ENCODE assay signal across 18 cellular contexts in genomic region chr17:78896834-78897638, GRCh38. TPM values are rescaled to one million over a fixed set of nuclear protein-coding genes. Genes with fewer than 3 reads are reported as not detected.
DNase-seq lines count a peak whose midpoint lies in the region; ATAC-seq, FAIRE-seq and TF ChIP-seq lines count a peak whose summit lies in the region.
"Had no signal": no experiment of that assay in that cellular context is flagged by ENCODE, and none has a peak within 500 bp of the region (broad histone marks: within the 10 kb centered on the region; RNA-seq: fewer than 3 reads in every experiment).

No MANE protein-coding gene starts in this region.

- TF ChIP-seq POLR2A in H1 (IDR thresholded peaks at IDR 0.05; ENCODE audit: control extremely low read depth in 1 of 2, low read depth in 2 of 2, low read length in 2 of 2), result no peak
- TF ChIP-seq POLR2A in stomach (IDR thresholded peaks at IDR 0.05), result no peak

- no peak overlapping the region for H3K14ac ChIP-seq in H1 (ENCODE audit: insufficient read length)

- no peak overlapping the region for H3K27ac ChIP-seq in H1 (ENCODE audit: low read depth, low read length)
- peak overlapping the region in 3 of 5 donors; percentile 6 to 67 (median 46) for H3K27ac ChIP-seq in stomach

- no peak for TF ChIP-seq EP300 in H1 (IDR thresholded peaks at IDR 0.05; ENCODE audit: borderline replicate concordance in 1 of 2, low read depth in 2 of 2, low read length in 2 of 2)
- TF ChIP-seq EP300 in stomach (IDR thresholded peaks at IDR 0.05), result no peak

- H3K79me1 ChIP-seq in H1 (ENCODE audit: low read depth, low read length), result peaks cover 13% of the 10 kb centered on the region

- H3K56ac ChIP-seq in H1 (replicated peaks; ENCODE audit: insufficient read length, low read depth, low read length), result no peak overlapping the region

- H2AK5ac ChIP-seq in H1 (ENCODE audit: low read depth, low read length), result no peak overlapping the region

- peaks cover 4 to 24% (median 14%) of the 10 kb centered on the region in 4 experiments for H3K4me1 ChIP-seq in H1 (replicated peaks in 1 of 4; ENCODE audit: control insufficient read depth in 3 of 4, insufficient read depth in 4 of 4, low read length in 3 of 4)
- peaks cover 21 to 84% (median 53%) of the 10 kb centered on the region in 4 donors for H3K4me1 ChIP-seq in stomach

- no peak overlapping the region for H3K9ac ChIP-seq in H1 (replicated peaks in 1 of 4; ENCODE audit: extremely low read depth in 1 of 4, low read depth in 3 of 4, low read length in 3 of 4)

- no peak overlapping the region for H2AFZ ChIP-seq in H1 (ENCODE audit: low read length)

- H4K8ac ChIP-seq in H1 (ENCODE audit: extremely low read depth, insufficient read depth, low read length), result no peak overlapping the region

- H3K36me3 Mint-ChIP-seq in neural crest cell (ENCODE audit: low read depth), result no peaks in the 10 kb centered on the region
- H3K36me3 Mint-ChIP-seq in mesothelial cell of epicardium, result peaks cover 8% of the 10 kb centered on the region
- H3K36me3 Mint-ChIP-seq: activated naive CD8-positive, alpha-beta T cell treated with anti-CD3 and anti-CD28 coated beads, Interleukin-2, amount 10 ng/mL, durations not matched to agents 7 days and 5 days had no signal

- H3K23me2 ChIP-seq in H1 (ENCODE audit: low read depth, low read length), result no peaks in the 10 kb centered on the region; the same call in 1 of the 2 replicates

- peaks cover 4 to 21% of the 10 kb centered on the region in 2 experiments for H4K20me1 ChIP-seq in H1 (replicated peaks in 1 of 2; ENCODE audit: control insufficient read depth in 1 of 2, insufficient read depth in 2 of 2, low read length in 2 of 2)

- WGBS in H1 (ENCODE audit: extremely low coverage in 1 of 2, insufficient coverage in 1 of 2, insufficient read length in 1 of 2, insufficient replicate concordance in 2 of 2, low coverage in 1 of 2, low lambda C conversion rate in 2 of 2, missing lambda C conversion rate in 1 of 2), 2 experiments, result 96% methylated on average over 27 of the region's 32 CpGs; no CpG with 5 or more reads in 1 of the 2 experiments
- WGBS in stomach, 5 donors, result 80 to 94% (median 93%) methylated on average over 26 to 32 of the region's 32 CpGs

- no peak for TF ChIP-seq RAD21 in H1 (IDR thresholded peaks at IDR 0.05 in 1 of 2, conservative IDR thresholded peaks at IDR 0.05 in 1 of 2; ENCODE audit: low read depth in 2 of 2, low read length in 2 of 2)

- H3K4me2 ChIP-seq in H1 (ENCODE audit: insufficient read depth in 1 of 2, low read depth in 2 of 2, low read length in 2 of 2), result no peak overlapping the region

- no peak for TF ChIP-seq CTCF in H1 (IDR thresholded peaks at IDR 0.05; ENCODE audit: control extremely low read depth in 1 of 3, insufficient read depth in 1 of 3, low read depth in 1 of 3, low read length in 3 of 3)
- no peak for TF ChIP-seq CTCF in neural crest cell (conservative IDR thresholded peaks at IDR 0.05)
- TF ChIP-seq CTCF in stomach (IDR thresholded peaks at IDR 0.05), result no peak
- no peak for TF ChIP-seq CTCF in mesothelial cell of epicardium (IDR thresholded peaks at IDR 0.05; ENCODE audit: unreplicated experiment)

- H3K27ac Mint-ChIP-seq in neural crest cell (ENCODE audit: unreplicated experiment), result peak overlapping the region; percentile 84
- no peak overlapping the region for H3K27ac Mint-ChIP-seq in mesothelial cell of epicardium
- H3K27ac Mint-ChIP-seq: activated CD8-positive, alpha-beta T cell treated with anti-CD3 and anti-CD28 coated beads, Interleukin-2, amount 10 ng/mL, durations not matched to agents 7 days and 5 days; activated naive CD8-positive, alpha-beta T cell treated with anti-CD3 and anti-CD28 coated beads, Interleukin-2, amount 10 ng/mL, durations not matched to agents 7 days and 5 days; activated T-helper 1 cell treated with anti-CD3 and anti-CD28 coated beads, Interleukin-12 subunit alpha, Interleukin-12 subunit beta, Interleukin-2, Interleukin-4 antibody, amounts not matched to agents 30 ng/mL and 10 ng/mL and 1 ng/mL, durations not matched to agents 14 hours and 24 hours and 36 hours; memory B cell had no signal

- CTCF ChIA-PET in H1 (lab: Charles Lee; ENCODE audit: partially characterized antibody), result interaction anchor here (0.7 to 2.7 kb wide), 5 partner anchors 11 to 53 kb away, joined by 3 to 12 read pairs (median 4); no protein-coding TSS in a partner anchor

- no peak overlapping the region for H2BK120ac ChIP-seq in H1 (replicated peaks; ENCODE audit: low read depth, low read length)

- H3K18ac ChIP-seq in H1 (ENCODE audit: extremely low read depth, low read length), result no peak overlapping the region

- no peak overlapping the region for H2BK20ac ChIP-seq in H1 (ENCODE audit: low read length)

- H3K4me3 ChIP-seq in H1 (ENCODE audit: extremely low read depth in 1 of 4, insufficient read depth in 2 of 4, low read depth in 3 of 4, low read length in 4 of 4), result no peak overlapping the region
- no peak overlapping the region for H3K4me3 ChIP-seq in stomach

- POLR2A ChIA-PET in H1 (lab: Charles Lee; ENCODE audit: partially characterized antibody), result interaction anchor here (0.6 kb wide), 1 partner anchor 164 kb away, joined by 3 read pairs; no protein-coding TSS in a partner anchor

- peak overlapping the region; percentile 68; the same call in 1 of the 2 replicates for H2BK12ac ChIP-seq in H1 (ENCODE audit: low read depth, low read length)

- intact Hi-C loops in stomach (cut with DNase I; ENCODE audit: low total_unique reads), result no loop called here

- H3K9me3 ChIP-seq in H1 (ENCODE audit: insufficient read depth in 2 of 2, low read depth in 1 of 2, low read length in 1 of 2), result no peaks in the 10 kb centered on the region
- no peaks in the 10 kb centered on the region for H3K9me3 ChIP-seq in stomach

- peak overlapping the region; percentile 34 for H4K91ac ChIP-seq in H1 (replicated peaks; ENCODE audit: insufficient read length, low read length)

- no peaks in the 10 kb centered on the region for H3K27me3 ChIP-seq in H1 (replicated peaks in 1 of 4; ENCODE audit: control insufficient read depth in 3 of 4, extremely low read depth in 1 of 4, insufficient read depth in 3 of 4, low read length in 3 of 4)
- no peaks in the 10 kb centered on the region for H3K27me3 ChIP-seq in stomach

- peak; percentile 20 for FAIRE-seq in HTR-8/SVneo (lab: Jason Lieb, UNC)
- FAIRE-seq in H1 (lab: Jason Lieb, UNC), result no peak
- FAIRE-seq in frontal cortex (lab: Jason Lieb, UNC), result no peak
- FAIRE-seq: GM12891, RCC 7860 had no signal

- H2BK15ac ChIP-seq in H1 (ENCODE audit: low read length), result no peak overlapping the region

- H3K4me3 Mint-ChIP-seq in neural crest cell, result no peak overlapping the region
- no peak overlapping the region for H3K4me3 Mint-ChIP-seq in mesothelial cell of epicardium
- H3K4me3 Mint-ChIP-seq: activated CD8-positive, alpha-beta T cell treated with anti-CD3 and anti-CD28 coated beads, Interleukin-2, amount 10 ng/mL, durations not matched to agents 7 days and 5 days; activated naive CD8-positive, alpha-beta T cell treated with anti-CD3 and anti-CD28 coated beads, Interleukin-2, amount 10 ng/mL, durations not matched to agents 7 days and 5 days; activated T-helper 1 cell treated with anti-CD3 and anti-CD28 coated beads, Interleukin-12 subunit alpha, Interleukin-12 subunit beta, Interleukin-2, Interleukin-4 antibody, amounts not matched to agents 30 ng/mL and 10 ng/mL and 1 ng/mL, durations not matched to agents 14 hours and 24 hours and 36 hours; central memory CD8-positive, alpha-beta T cell; memory B cell had no signal

- H3K4me1 Mint-ChIP-seq in neural crest cell, result peaks cover 78% of the 10 kb centered on the region
- peaks cover 12% of the 10 kb centered on the region for H3K4me1 Mint-ChIP-seq in mesothelial cell of epicardium
- H3K4me1 Mint-ChIP-seq: activated naive CD8-positive, alpha-beta T cell treated with anti-CD3 and anti-CD28 coated beads, Interleukin-2, amount 10 ng/mL, durations not matched to agents 7 days and 5 days had no signal

- peaks cover 0 to 46% of the 10 kb centered on the region in 2 experiments; a peak in 2 of 4 replicates for H3K79me2 ChIP-seq in H1 (ENCODE audit: control insufficient read depth in 1 of 2, insufficient read depth in 2 of 2, low read length in 2 of 2)

- no peak for DNase-seq in HTR-8/SVneo (ENCODE audit: insufficient read length, low spot score)
- DNase-seq in H1 (ENCODE audit: low read depth in 1 of 2, low spot score in 2 of 2), result no peak
- no peak for DNase-seq in neural crest cell (ENCODE audit: low read depth, low spot score)
- DNase-seq in stomach, result no peak
- no peak for DNase-seq in mesothelial cell of epicardium (ENCODE audit: low spot score in 2 of 2, unreplicated experiment in 2 of 2)
- DNase-seq in frontal cortex (ENCODE audit: low spot score in 2 of 2), result no peak
- no peak for DNase-seq in HuH-7 (ENCODE audit: low spot score)
- DNase-seq: activated CD8-positive, alpha-beta T cell treated with anti-CD3 and anti-CD28 coated beads, Interleukin-2, amount 10 ng/mL, durations not matched to agents 7 days and 5 days; activated naive CD8-positive, alpha-beta T cell treated with anti-CD3 and anti-CD28 coated beads, Interleukin-2, amount 10 ng/mL, durations not matched to agents 7 days and 5 days; NCI-H1417; stimulated activated naive CD4-positive, alpha-beta T cell had no signal

- H3K36me3 ChIP-seq in H1 (ENCODE audit: control insufficient read depth in 2 of 4, insufficient read depth in 4 of 4, low read length in 3 of 4) (peaks cover 0 to 3% (median 0%) of the 10 kb centered on the region in 4 experiments; a peak in 4 of 8 replicates), stomach (peaks cover 3 to 24% (median 11%) of the 10 kb centered on the region in 4 donors)

- no peaks in the 10 kb centered on the region for H3K27me3 Mint-ChIP-seq in neural crest cell (ENCODE audit: low read depth)
- H3K27me3 Mint-ChIP-seq in mesothelial cell of epicardium (ENCODE audit: low read depth), result no peaks in the 10 kb centered on the region

- no peak overlapping the region for H2BK5ac ChIP-seq in H1 (ENCODE audit: low read depth, low read length)

- no peak overlapping the region for H3K4ac ChIP-seq in H1 (replicated peaks; ENCODE audit: insufficient read length, low read depth, low read length)

- no peak overlapping the region for H3K23ac ChIP-seq in H1 (ENCODE audit: insufficient read length)

- H3K9me3 Mint-ChIP-seq in neural crest cell (no peaks in the 10 kb centered on the region), mesothelial cell of epicardium (no peaks in the 10 kb centered on the region)
- H3K9me3 Mint-ChIP-seq: activated naive CD8-positive, alpha-beta T cell treated with anti-CD3 and anti-CD28 coated beads, Interleukin-2, amount 10 ng/mL, durations not matched to agents 7 days and 5 days; activated T-helper 1 cell treated with anti-CD3 and anti-CD28 coated beads, Interleukin-12 subunit alpha, Interleukin-12 subunit beta, Interleukin-2, Interleukin-4 antibody, amounts not matched to agents 30 ng/mL and 10 ng/mL and 1 ng/mL, durations not matched to agents 14 hours and 24 hours and 36 hours; central memory CD8-positive, alpha-beta T cell; memory B cell had no signal

- ATAC-seq in HG02970 (IDR thresholded peaks at IDR 0.05; ENCODE audit: low FRiP score, unreplicated experiment), result no peak
- ATAC-seq: activated CD8-positive, alpha-beta T cell treated with anti-CD3 and anti-CD28 coated beads, Interleukin-2, amount 10 ng/mL, durations not matched to agents 7 days and 5 days had no signal

- no peak overlapping the region for H4K5ac ChIP-seq in H1 (ENCODE audit: insufficient read length, low read depth, low read length)

RNA-seq across cellular contexts. Expression of gene CEP295NL, which starts 6.0 kb away (rescaled TPM):
- 1.4 and 2.0 TPM in 2 replicates for total RNA-seq in H1 (2021; fragmentation: NEBNext Ultra II Directional; extraction: Animal tissue kit (Norgen Biotek cat#: 25700))
- polyA plus RNA-seq in H1 (2011; rRNA removed), result 0.05 and 0.06 TPM in 2 replicates
- polyA plus RNA-seq in H1 (2011; cell fraction: cytosol; rRNA removed), result 0.04 TPM
- 0.29 TPM for polyA plus RNA-seq in H1 (2011; cell fraction: nucleus; rRNA removed)
- polyA plus RNA-seq in H1 (2012, experiment 1 of 2), result 0.28 to 0.64 TPM (median 0.46 TPM) in 4 replicates
- 0.10 TPM for polyA plus RNA-seq in H1 (2012, experiment 2 of 2)
- polyA plus RNA-seq in H1 (2013, experiment 1 of 2), result 0.14 TPM
- polyA plus RNA-seq in H1 (2013, experiment 2 of 2), result 0.07 TPM
- 0.41 and 0.82 TPM in 2 replicates for polyA minus RNA-seq in H1 (2011; rRNA and poly(A)+ RNA removed)
- 0.51 TPM for polyA minus RNA-seq in H1 (2011; cell fraction: cytosol; rRNA and poly(A)+ RNA removed)
- 1.1 TPM for polyA minus RNA-seq in H1 (2011; cell fraction: nucleus; rRNA and poly(A)+ RNA removed)
- total RNA-seq in neural crest cell, result 1.2 TPM in 2 replicates
- 10 to 100 TPM in 2 of 5 donors, 1 to 10 TPM in 3; 4.2 to 23.9 (median 7.1) TPM for total RNA-seq in stomach
- polyA plus RNA-seq in stomach, result under 1 TPM in 2 of 3 donors, not detected in 1; 0.31 to 0.40 TPM
- total RNA-seq in mesothelial cell of epicardium, result 3.2 to 4.2 TPM (median 3.8 TPM) in 3 replicates
- 1.2 TPM for total RNA-seq in frontal cortex
- total RNA-seq: activated T-helper 1 cell treated with anti-CD3 and anti-CD28 coated beads, Interleukin-12 subunit alpha, Interleukin-12 subunit beta, Interleukin-2, Interleukin-4 antibody, amounts not matched to agents 30 ng/mL and 10 ng/mL and 1 ng/mL, durations not matched to agents 14 hours and 24 hours and 36 hours; H4 had no signal

RNA-seq across cellular contexts. Expression of gene TIMP2, which starts 28.2 kb away (rescaled TPM):
- 42.7 and 43.3 TPM in 2 replicates for total RNA-seq in H1 (2021; fragmentation: NEBNext Ultra II Directional; extraction: Animal tissue kit (Norgen Biotek cat#: 25700))
- 18.2 and 21.5 TPM in 2 replicates for polyA plus RNA-seq in H1 (2011; rRNA removed)
- polyA plus RNA-seq in H1 (2011; cell fraction: cytosol; rRNA removed), result 13.1 TPM
- polyA plus RNA-seq in H1 (2011; cell fraction: nucleus; rRNA removed), result 14.3 TPM
- polyA plus RNA-seq in H1 (2012, experiment 1 of 2), result 37.1 to 40.2 TPM (median 38.3 TPM) in 4 replicates
- polyA plus RNA-seq in H1 (2012, experiment 2 of 2), result 38.8 TPM
- polyA plus RNA-seq in H1 (2013, experiment 1 of 2), result 36.5 TPM
- polyA plus RNA-seq in H1 (2013, experiment 2 of 2), result 47.3 TPM
- polyA minus RNA-seq in H1 (2011; rRNA and poly(A)+ RNA removed), result 12.9 and 16.2 TPM in 2 replicates
- 14.9 TPM for polyA minus RNA-seq in H1 (2011; cell fraction: cytosol; rRNA and poly(A)+ RNA removed)
- polyA minus RNA-seq in H1 (2011; cell fraction: nucleus; rRNA and poly(A)+ RNA removed), result 9.5 TPM
- 58.5 and 60.2 TPM in 2 replicates for total RNA-seq in neural crest cell
- total RNA-seq in stomach, result 10 to 100 TPM; 37.4 to 100.0 (median 66.1) TPM
- 10 to 100 TPM; 20.9 to 34.4 (median 29.4) TPM for polyA plus RNA-seq in stomach
- 106 to 109 TPM (median 106 TPM) in 3 replicates for total RNA-seq in mesothelial cell of epicardium
- total RNA-seq in frontal cortex, result 33.8 TPM

RNA-seq across cellular contexts. Expression of gene USP36, which starts 56.4 kb away (rescaled TPM):
- total RNA-seq in H1 (2021; fragmentation: NEBNext Ultra II Directional; extraction: Animal tissue kit (Norgen Biotek cat#: 25700)), result 65.8 and 67.7 TPM in 2 replicates
- polyA plus RNA-seq in H1 (2011; rRNA removed) (40.7 and 44.8 TPM in 2 replicates), stomach (10 to 100 TPM; 14.2 to 20.9 (median 15.3) TPM)
- 34.2 TPM for polyA plus RNA-seq in H1 (2011; cell fraction: cytosol; rRNA removed)
- 90.2 TPM for polyA plus RNA-seq in H1 (2011; cell fraction: nucleus; rRNA removed)
- polyA plus RNA-seq in H1 (2012, experiment 1 of 2), result 52.2 to 59.3 TPM (median 54.9 TPM) in 4 replicates
- 42.7 TPM for polyA plus RNA-seq in H1 (2012, experiment 2 of 2)
- 43.8 TPM for polyA plus RNA-seq in H1 (2013, experiment 1 of 2)
- 41.9 TPM for polyA plus RNA-seq in H1 (2013, experiment 2 of 2)
- polyA minus RNA-seq in H1 (2011; rRNA and poly(A)+ RNA removed), result 63.4 and 70.8 TPM in 2 replicates
- polyA minus RNA-seq in H1 (2011; cell fraction: cytosol; rRNA and poly(A)+ RNA removed), result 22.9 TPM
- polyA minus RNA-seq in H1 (2011; cell fraction: nucleus; rRNA and poly(A)+ RNA removed), result 49.2 TPM
- total RNA-seq in neural crest cell (59.0 and 63.2 TPM in 2 replicates), stomach (100 to 1,000 TPM in 1 of 5 donors, 10 to 100 TPM in 4; 33.3 to 106 (median 42.0) TPM), mesothelial cell of epicardium (62.0 to 63.0 TPM (median 62.5 TPM) in 3 replicates), frontal cortex (18.8 TPM)
